In the genomic region with DNA sequence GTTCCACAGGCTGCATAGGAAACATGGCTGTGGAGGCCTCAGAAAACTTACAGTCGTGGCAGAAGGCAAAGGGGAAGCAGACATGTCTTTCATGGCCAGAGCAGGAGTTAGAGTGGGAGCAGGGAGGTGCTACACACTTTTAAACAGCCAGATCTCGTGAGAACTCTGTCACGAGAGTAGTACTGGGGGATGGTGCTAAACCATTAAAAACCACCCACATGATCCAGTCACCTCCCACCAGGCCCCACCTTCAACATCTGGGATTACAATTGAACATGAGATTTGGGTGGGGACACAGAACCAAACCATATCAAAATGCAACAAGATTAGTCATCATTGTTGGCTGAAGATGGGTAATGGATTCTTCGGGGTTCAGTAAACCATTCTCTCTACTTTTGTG, we compare ENCODE assay signal across 6 cellular contexts.
"Had no signal": no experiment of that assay in that cellular context is flagged by ENCODE, and none has a peak within 500 bp of the region (broad histone marks: within the 10 kb centered on the region; RNA-seq: fewer than 3 reads in every experiment).

No MANE protein-coding gene starts in this region.

- H3K9ac ChIP-seq: GM23248 had no signal

- H3K9me3 ChIP-seq: HAP-1 had no signal

- DNase-seq: GM23248, GOT3, H7, KBM-7 had no signal

- H3K4me3 ChIP-seq: GM23248, HAP-1 had no signal

- H2AFZ ChIP-seq: GM23248 had no signal

- ATAC-seq: HCT116 had no signal

- H3K27ac ChIP-seq: GM23248 had no signal

- H3K36me3 ChIP-seq: HAP-1 had no signal
